27 cellular contexts compared by ENCODE assay signal in the genomic region with DNA sequence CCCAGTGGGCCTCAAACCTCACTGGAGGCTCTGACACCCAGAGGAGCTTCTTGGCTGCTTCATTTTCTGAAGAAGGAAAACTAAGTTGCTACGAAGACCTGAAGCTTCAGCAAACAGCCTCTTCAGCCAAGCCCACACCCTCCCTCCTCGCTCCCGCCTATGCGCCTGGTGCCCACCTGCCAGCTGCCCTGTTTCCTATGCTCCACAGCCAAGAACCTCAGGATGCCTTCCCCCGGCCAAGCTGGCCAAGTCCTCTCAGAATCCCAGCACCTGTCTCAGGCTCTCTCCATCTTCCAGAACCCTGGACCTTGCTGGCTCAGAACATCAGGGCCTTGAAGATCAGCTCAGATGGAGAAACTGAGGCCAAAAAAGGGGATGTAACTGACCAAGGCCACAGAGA.
DNase-seq lines count a peak whose midpoint lies in the region; ATAC-seq and TF ChIP-seq lines count a peak whose summit lies in the region.
"Had no signal": no experiment of that assay in that cellular context is flagged by ENCODE, and none has a peak within 500 bp of the region (broad histone marks: within the 10 kb centered on the region; RNA-seq: fewer than 3 reads in every experiment).

No MANE protein-coding gene starts in this region.

- DNase-seq in activated naive CD4-positive, alpha-beta T cell treated with anti-CD3 and anti-CD28 coated beads, Interleukin-2, amount 50 U/mL, for 16 hours = no peak
- DNase-seq in activated naive CD8-positive, alpha-beta T cell treated with anti-CD3 and anti-CD28 coated beads, Interleukin-2, amount 50 U/mL, for 24 hours = no peak
- DNase-seq in natural killer cell = no peak
- DNase-seq in hypothalamus (lab: John Stamatoyannopoulos, UW) = no peak
- no peak for DNase-seq in type B pancreatic cell (ENCODE audit: extremely low spot score, unreplicated experiment)
- no peak for DNase-seq in NCI-H226
- no peak for DNase-seq in foreskin fibroblast
- DNase-seq: activated CD4-positive, alpha-beta T cell treated with anti-CD3 and anti-CD28 coated beads, Interleukin-2, amount 50 U/mL, for 48 hours; activated CD4-positive, CD25-positive, alpha-beta regulatory T cell; activated gamma-delta T cell treated with Interleukin-2 at 50 U/mL for 16 hours; BE2C; Calu3; colonic mucosa; effector memory CD4-positive, alpha-beta T cell; erythroblast; kidney glomerular epithelial cell; MM.1S; mucosa of descending colon; NCI-H1417; NCI-H2081; NCI-H345; SJCRH30 had no signal

- H3K27me3 Mint-ChIP-seq in activated naive CD4-positive, alpha-beta T cell treated with anti-CD3 and anti-CD28 coated beads, Interleukin-2, amount 50 U/mL, for 24 hours = no peaks in the 10 kb centered on the region
- no peaks in the 10 kb centered on the region for H3K27me3 Mint-ChIP-seq in activated naive CD8-positive, alpha-beta T cell treated with anti-CD3 and anti-CD28 coated beads, Interleukin-2, amount 50 U/mL, for 24 hours
- H3K27me3 Mint-ChIP-seq in natural killer cell (ENCODE audit: low read depth in 2 of 2) (no peaks in the 10 kb centered on the region), type B pancreatic cell (no peaks in the 10 kb centered on the region)
- H3K27me3 Mint-ChIP-seq: stimulated activated naive CD8-positive, alpha-beta T cell treated with anti-CD3 and anti-CD28 coated beads, Interleukin-15, Interleukin-2, amounts not matched to agents 100 ng/mL and 50 ng/mL, for 24 hours had no signal

- peak overlapping the region; percentile 51 for H3K27ac Mint-ChIP-seq in activated naive CD4-positive, alpha-beta T cell treated with anti-CD3 and anti-CD28 coated beads, Interleukin-2, amount 50 U/mL, for 24 hours
- peak overlapping the region; percentile 22 for H3K27ac Mint-ChIP-seq in activated naive CD8-positive, alpha-beta T cell treated with anti-CD3 and anti-CD28 coated beads, Interleukin-2, amount 50 U/mL, for 24 hours
- peak overlapping the region; percentile 87 to 90 for H3K27ac Mint-ChIP-seq in natural killer cell
- no peak overlapping the region for H3K27ac Mint-ChIP-seq in type B pancreatic cell

- intact Hi-C loops in natural killer cell (cut with micrococcal nuclease) = no loop called here

- peaks cover 10% of the 10 kb centered on the region for H3K36me3 Mint-ChIP-seq in activated naive CD4-positive, alpha-beta T cell treated with anti-CD3 and anti-CD28 coated beads, Interleukin-2, amount 50 U/mL, for 24 hours
- peaks cover 42% of the 10 kb centered on the region for H3K36me3 Mint-ChIP-seq in activated naive CD8-positive, alpha-beta T cell treated with anti-CD3 and anti-CD28 coated beads, Interleukin-2, amount 50 U/mL, for 24 hours (ENCODE audit: low read depth)
- H3K36me3 Mint-ChIP-seq in natural killer cell (peaks cover 5% of the 10 kb centered on the region), type B pancreatic cell (peaks cover 4% of the 10 kb centered on the region)

- H3K4me1 Mint-ChIP-seq in activated naive CD4-positive, alpha-beta T cell treated with anti-CD3 and anti-CD28 coated beads, Interleukin-2, amount 50 U/mL, for 24 hours = peaks cover 53% of the 10 kb centered on the region
- H3K4me1 Mint-ChIP-seq in activated naive CD8-positive, alpha-beta T cell treated with anti-CD3 and anti-CD28 coated beads, Interleukin-2, amount 50 U/mL, for 24 hours = peaks cover 31% of the 10 kb centered on the region
- peaks cover 86 to 90% of the 10 kb centered on the region in 2 donors for H3K4me1 Mint-ChIP-seq in natural killer cell
- H3K4me1 Mint-ChIP-seq in type B pancreatic cell (ENCODE audit: unreplicated experiment) = no peaks in the 10 kb centered on the region
- H3K4me1 Mint-ChIP-seq: neural crest cell had no signal

- H3K4me3 Mint-ChIP-seq in activated naive CD4-positive, alpha-beta T cell treated with anti-CD3 and anti-CD28 coated beads, Interleukin-2, amount 50 U/mL, for 24 hours = no peak overlapping the region
- no peak overlapping the region for H3K4me3 Mint-ChIP-seq in activated naive CD8-positive, alpha-beta T cell treated with anti-CD3 and anti-CD28 coated beads, Interleukin-2, amount 50 U/mL, for 24 hours
- H3K4me3 Mint-ChIP-seq in natural killer cell (no peak overlapping the region), type B pancreatic cell (no peak overlapping the region)
- H3K4me3 Mint-ChIP-seq: neural crest cell; stimulated activated naive CD8-positive, alpha-beta T cell treated with anti-CD3 and anti-CD28 coated beads, Interleukin-15, Interleukin-2, amounts not matched to agents 100 ng/mL and 50 ng/mL, for 24 hours had no signal

- H3K9me3 Mint-ChIP-seq in activated naive CD4-positive, alpha-beta T cell treated with anti-CD3 and anti-CD28 coated beads, Interleukin-2, amount 50 U/mL, for 24 hours = no peaks in the 10 kb centered on the region
- H3K9me3 Mint-ChIP-seq in activated naive CD8-positive, alpha-beta T cell treated with anti-CD3 and anti-CD28 coated beads, Interleukin-2, amount 50 U/mL, for 24 hours = no peaks in the 10 kb centered on the region
- H3K9me3 Mint-ChIP-seq in natural killer cell (no peaks in the 10 kb centered on the region), type B pancreatic cell (peaks cover 4% of the 10 kb centered on the region)
- H3K9me3 Mint-ChIP-seq: stimulated activated naive CD8-positive, alpha-beta T cell treated with anti-CD3 and anti-CD28 coated beads, Interleukin-15, Interleukin-2, amounts not matched to agents 100 ng/mL and 50 ng/mL, for 24 hours had no signal

- no peak for TF ChIP-seq CTCF in natural killer cell (IDR thresholded peaks at IDR 0.05)
- no peak for TF ChIP-seq CTCF in type B pancreatic cell (conservative IDR thresholded peaks at IDR 0.05)
- TF ChIP-seq CTCF in foreskin fibroblast (IDR thresholded peaks at IDR 0.05; ENCODE audit: low read depth, low read length) = no peak

- ATAC-seq in activated naive CD8-positive, alpha-beta T cell treated with anti-CD3 and anti-CD28 coated beads, Interleukin-2, amount 50 U/mL, for 24 hours = no peak
- ATAC-seq in natural killer cell = no peak
- ATAC-seq: mucosa of descending colon had no signal

- H3K4me3 ChIP-seq in foreskin fibroblast (ENCODE audit: low read depth in 1 of 2, low read length in 2 of 2) = no peak overlapping the region
- H3K4me3 ChIP-seq: breast epithelium, colonic mucosa, mucosa of descending colon, SJCRH30, thoracic aorta had no signal
